27 cellular contexts compared by ENCODE assay signal in the genomic region with DNA sequence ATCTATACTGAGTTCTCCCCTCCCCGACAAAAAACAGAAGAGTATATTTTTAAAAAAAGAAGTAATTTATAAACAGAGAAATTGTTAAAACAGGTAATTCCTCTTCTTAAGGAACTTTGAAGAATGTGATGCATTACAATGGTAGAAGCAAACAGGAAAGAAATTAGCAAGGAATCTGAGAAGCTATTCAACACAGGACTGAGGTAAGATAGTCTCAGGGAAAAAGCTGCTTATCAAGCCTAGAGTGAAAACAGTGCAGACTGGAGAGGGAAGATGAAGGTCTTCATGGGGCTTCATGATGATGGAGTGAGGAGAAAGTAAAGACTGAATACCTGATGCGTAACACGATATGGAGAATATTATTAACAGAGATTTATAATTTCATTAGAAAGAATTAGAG.
"Had no signal": no experiment of that assay in that cellular context is flagged by ENCODE, and none has a peak within 500 bp of the region (broad histone marks: within the 10 kb centered on the region; RNA-seq: fewer than 3 reads in every experiment).

No MANE protein-coding gene starts in this region.

- FAIRE-seq: colon, islet of Langerhans had no signal

- H3K27ac ChIP-seq: dorsolateral prefrontal cortex, esophagus muscularis mucosa, foreskin keratinocyte, gastroesophageal sphincter, heart left ventricle, hepatocyte, left lung, neural progenitor cell, parathyroid adenoma, right lobe of liver, stomach, thyroid gland, vagina had no signal

- H3K4me1 ChIP-seq: esophagus muscularis mucosa, foreskin keratinocyte, gastroesophageal sphincter, heart left ventricle, left lung, neural progenitor cell, parathyroid adenoma, right lobe of liver, stomach, thyroid gland, vagina had no signal

- H3K4me3 ChIP-seq: dorsolateral prefrontal cortex, esophagus muscularis mucosa, gastroesophageal sphincter, heart left ventricle, hepatocyte, left lung, neural progenitor cell, right lobe of liver, smooth muscle cell, stomach, thyroid gland, vagina had no signal

- DNase-seq: dorsolateral prefrontal cortex; effector CD8-positive, alpha-beta T cell; endodermal cell; foreskin keratinocyte; heart left ventricle; left cardiac atrium; left lung; mesenchymal stem cell; midbrain; naive thymus-derived CD4-positive, alpha-beta T cell; right lobe of liver; stimulated activated CD4-positive, alpha-beta T cell treated with anti-CD3 and anti-CD28 coated beads, Interleukin-12 subunit alpha, Interleukin-12 subunit beta, amount 100 ng/mL, for 4 hours; stimulated activated CD4-positive, alpha-beta T cell treated with anti-CD3 and anti-CD28 coated beads, Interleukin-1b, Interleukin-23, amount 100 ng/mL, for 48 hours; stimulated activated CD4-positive, alpha-beta T cell treated with anti-CD3 and anti-CD28 coated beads, Interleukin-4, amount 100 ng/mL, for 1 hour; stimulated activated naive CD4-positive, alpha-beta T cell treated with Interleukin-2 at 50 U/mL for 16 hours; stomach; thyroid gland; trophoblast cell had no signal

- H3K9me3 ChIP-seq: esophagus muscularis mucosa, gastroesophageal sphincter, heart left ventricle, left lung, right lobe of liver, stomach, thyroid gland, vagina had no signal

- H3K4me2 ChIP-seq: hepatocyte, neural progenitor cell, smooth muscle cell had no signal

- H3K36me3 ChIP-seq: esophagus muscularis mucosa, gastroesophageal sphincter, heart left ventricle, left lung, neural progenitor cell, right lobe of liver, stomach, thyroid gland, vagina had no signal

- H3K27me3 ChIP-seq: dorsolateral prefrontal cortex, esophagus muscularis mucosa, gastroesophageal sphincter, heart left ventricle, hepatocyte, left lung, neural progenitor cell, right lobe of liver, stomach, thyroid gland, vagina had no signal

- H2AFZ ChIP-seq: hepatocyte, neural progenitor cell, parathyroid adenoma had no signal

- H3K9ac ChIP-seq: neural progenitor cell, parathyroid adenoma had no signal

- H3K79me2 ChIP-seq: hepatocyte, parathyroid adenoma had no signal
